In genomic region chr6:73514746-73515110, GRCh38 we compare ENCODE assay signal across 8 cellular contexts. TPM values are rescaled to one million over a fixed set of nuclear protein-coding genes. Genes with fewer than 3 reads are reported as not detected.
A peak's percentile ranks its signal among the peaks of the same experiment; 100 is the strongest.
DNase-seq lines count a peak whose midpoint lies in the region; ATAC-seq and TF ChIP-seq lines count a peak whose summit lies in the region.

No MANE protein-coding gene starts in this region.

- intact Hi-C loops in naive thymus-derived CD4-positive, alpha-beta T cell (cut with micrococcal nuclease) = loop anchor here (1.0 to 10.0 kb wide), 6 partner anchors 71 to 220 kb away; no protein-coding TSS in a partner anchor

- H3K27me3 Mint-ChIP-seq in activated T-cell treated with anti-CD3 and anti-CD28 coated beads, Interleukin-2, amount 50 U/mL, for 72 hours (ENCODE audit: low read depth) = no peaks in the 10 kb centered on the region
- no peaks in the 10 kb centered on the region for H3K27me3 Mint-ChIP-seq in naive thymus-derived CD4-positive, alpha-beta T cell

- H3K9me3 ChIP-seq in naive thymus-derived CD4-positive, alpha-beta T cell (ENCODE audit: control insufficient read depth in 2 of 3, low read length in 3 of 3) = no peaks in the 10 kb centered on the region

- H3K4me3 Mint-ChIP-seq in activated T-cell treated with anti-CD3 and anti-CD28 coated beads, Interleukin-2, amount 50 U/mL, for 72 hours = peak overlapping the region in 1 of 2 donors; percentile 96
- peak overlapping the region in 4 of 10 donors; percentile 25 to 70 (median 33) for H3K4me3 Mint-ChIP-seq in naive thymus-derived CD4-positive, alpha-beta T cell

- H3K36me3 Mint-ChIP-seq in activated T-cell treated with anti-CD3 and anti-CD28 coated beads, Interleukin-2, amount 50 U/mL, for 72 hours (ENCODE audit: insufficient read depth in 2 of 2) = peaks cover 26 to 39% of the 10 kb centered on the region in 2 donors
- peaks cover 10 to 45% (median 26%) of the 10 kb centered on the region in 5 donors for H3K36me3 Mint-ChIP-seq in naive thymus-derived CD4-positive, alpha-beta T cell

- DNase-seq in ELR (ENCODE audit: low read depth) = peak; percentile 75
- DNase-seq in activated T-cell treated with anti-CD3 and anti-CD28 coated beads, Interleukin-2, amount 50 U/mL, for 72 hours = no peak
- DNase-seq in naive thymus-derived CD4-positive, alpha-beta T cell = no peak
- no peak for DNase-seq in brain microvascular endothelial cell
- no peak for DNase-seq in ecto neural progenitor cell (ENCODE audit: low spot score)
- no peak for DNase-seq in putamen (ENCODE audit: low spot score)

- POLR2A ChIA-PET in naive thymus-derived CD4-positive, alpha-beta T cell (lab: Charles Lee) = interaction anchor here (0.6 to 4.6 kb wide), 6 partner anchors 8 to 139 kb away, joined by 3 to 49 read pairs (median 6); partner anchors contain the start of genes EEF1A1 and SLC17A5

- peaks cover 56% of the 10 kb centered on the region for H3K4me1 Mint-ChIP-seq in activated T-cell treated with anti-CD3 and anti-CD28 coated beads, Interleukin-2, amount 50 U/mL, for 72 hours (ENCODE audit: low read depth)
- H3K4me1 Mint-ChIP-seq in naive thymus-derived CD4-positive, alpha-beta T cell = peaks cover 17 to 54% (median 44%) of the 10 kb centered on the region in 7 donors

- no peak overlapping the region for H3K4me3 ChIP-seq in naive thymus-derived CD4-positive, alpha-beta T cell (ENCODE audit: low read length)
- no peak overlapping the region for H3K4me3 ChIP-seq in brain microvascular endothelial cell (ENCODE audit: low read depth, low read length)

- no peaks in the 10 kb centered on the region for H3K27me3 ChIP-seq in naive thymus-derived CD4-positive, alpha-beta T cell (ENCODE audit: control insufficient read depth in 2 of 2, insufficient read depth in 2 of 2, low read length in 2 of 2)
- no peaks in the 10 kb centered on the region for H3K27me3 ChIP-seq in brain microvascular endothelial cell (replicated peaks)

- in situ Hi-C loops in brain microvascular endothelial cell (cut with HindIII; ENCODE audit: low pct_ligation_motif_present, low sequenced_read_pairs) = loop anchor here (25.0 kb wide), 1 partner anchor 98 kb away; no protein-coding TSS in a partner anchor

- peak overlapping the region; percentile 100 for H3K27ac Mint-ChIP-seq in activated T-cell treated with anti-CD3 and anti-CD28 coated beads, Interleukin-2, amount 50 U/mL, for 72 hours
- peak overlapping the region; percentile 8 to 89 (median 64) for H3K27ac Mint-ChIP-seq in naive thymus-derived CD4-positive, alpha-beta T cell

- TF ChIP-seq CTCF in brain microvascular endothelial cell (IDR thresholded peaks at IDR 0.05; ENCODE audit: low read depth, low read length, missing control alignments) = no peak

- peaks cover 12 to 52% (median 31%) of the 10 kb centered on the region in 3 experiments for H3K36me3 ChIP-seq in naive thymus-derived CD4-positive, alpha-beta T cell (ENCODE audit: control insufficient read depth in 2 of 3, insufficient read depth in 3 of 3, low read length in 3 of 3)
- peaks cover 48% of the 10 kb centered on the region for H3K36me3 ChIP-seq in brain microvascular endothelial cell (replicated peaks)

- H3K9me3 Mint-ChIP-seq in activated T-cell treated with anti-CD3 and anti-CD28 coated beads, Interleukin-2, amount 50 U/mL, for 72 hours = no peaks in the 10 kb centered on the region
- H3K9me3 Mint-ChIP-seq in naive thymus-derived CD4-positive, alpha-beta T cell = peaks cover 0 to 10% (median 0%) of the 10 kb centered on the region in 11 donors

- CTCF ChIA-PET in naive thymus-derived CD4-positive, alpha-beta T cell (lab: Charles Lee) = interaction anchor here (1.1 to 5.8 kb wide), 5 partner anchors 18 to 98 kb away, joined by 3 to 105 read pairs (median 4); no protein-coding TSS in a partner anchor

- peak overlapping the region; percentile 15 for H3K27ac ChIP-seq in naive thymus-derived CD4-positive, alpha-beta T cell (ENCODE audit: low read depth, low read length)
- H3K27ac ChIP-seq in brain microvascular endothelial cell = no peak overlapping the region

- ATAC-seq in HG02885 (IDR thresholded peaks at IDR 0.05; ENCODE audit: poor library complexity, unreplicated experiment) (peak; percentile 19), GM21528 (IDR thresholded peaks at IDR 0.05; ENCODE audit: low FRiP score, unreplicated experiment) (no peak)
- ATAC-seq in activated T-cell treated with anti-CD3 and anti-CD28 coated beads, Interleukin-2, amount 50 U/mL, for 72 hours (replicated peaks in 1 of 2) = peak; percentile 1 to 11
- no peak for ATAC-seq in naive thymus-derived CD4-positive, alpha-beta T cell

- H3K4me1 ChIP-seq in naive thymus-derived CD4-positive, alpha-beta T cell (ENCODE audit: control insufficient read depth in 2 of 2, insufficient read depth in 2 of 2, low read length in 2 of 2) = peaks cover 33 to 48% of the 10 kb centered on the region in 2 donors

RNA-seq across cellular contexts. Expression of gene EEF1A1, which starts 6.1 kb away (rescaled TPM):
- over 10,000 TPM; 15,536 to 16,076 TPM for total RNA-seq in activated T-cell treated with anti-CD3 and anti-CD28 coated beads, Interleukin-2, amount 50 U/mL, for 72 hours
- total RNA-seq in naive thymus-derived CD4-positive, alpha-beta T cell = over 10,000 TPM in 4 of 5 experiments, 1,000 to 10,000 TPM in 1; 8,219 to 15,585 (median 15,428) TPM
- polyA plus RNA-seq in naive thymus-derived CD4-positive, alpha-beta T cell = over 10,000 TPM; 14,298 to 15,495 TPM

RNA-seq across cellular contexts. Expression of gene MTO1, which starts 53.2 kb away (rescaled TPM):
- 10 to 100 TPM; 49.6 to 68.8 TPM for total RNA-seq in activated T-cell treated with anti-CD3 and anti-CD28 coated beads, Interleukin-2, amount 50 U/mL, for 72 hours
- 10 to 100 TPM; 43.5 to 92.0 (median 48.6) TPM for total RNA-seq in naive thymus-derived CD4-positive, alpha-beta T cell
- 10 to 100 TPM; 27.2 to 37.8 TPM for polyA plus RNA-seq in naive thymus-derived CD4-positive, alpha-beta T cell

Comparison
In these comparisons a context has a peak if more than half of its experiments do, and no peak if none do; other contexts are left out.
1. ATAC-seq: peak in HG02885 (single experiment) and activated T-cell treated with anti-CD3 and anti-CD28 coated beads, Interleukin-2, amount 50 U/mL, for 72 hours (2 of 2); none in naive thymus-derived CD4-positive, alpha-beta T cell (single experiment) and GM21528 (single experiment).